1 cellular context compared by ENCODE assay signal in the genomic region with DNA sequence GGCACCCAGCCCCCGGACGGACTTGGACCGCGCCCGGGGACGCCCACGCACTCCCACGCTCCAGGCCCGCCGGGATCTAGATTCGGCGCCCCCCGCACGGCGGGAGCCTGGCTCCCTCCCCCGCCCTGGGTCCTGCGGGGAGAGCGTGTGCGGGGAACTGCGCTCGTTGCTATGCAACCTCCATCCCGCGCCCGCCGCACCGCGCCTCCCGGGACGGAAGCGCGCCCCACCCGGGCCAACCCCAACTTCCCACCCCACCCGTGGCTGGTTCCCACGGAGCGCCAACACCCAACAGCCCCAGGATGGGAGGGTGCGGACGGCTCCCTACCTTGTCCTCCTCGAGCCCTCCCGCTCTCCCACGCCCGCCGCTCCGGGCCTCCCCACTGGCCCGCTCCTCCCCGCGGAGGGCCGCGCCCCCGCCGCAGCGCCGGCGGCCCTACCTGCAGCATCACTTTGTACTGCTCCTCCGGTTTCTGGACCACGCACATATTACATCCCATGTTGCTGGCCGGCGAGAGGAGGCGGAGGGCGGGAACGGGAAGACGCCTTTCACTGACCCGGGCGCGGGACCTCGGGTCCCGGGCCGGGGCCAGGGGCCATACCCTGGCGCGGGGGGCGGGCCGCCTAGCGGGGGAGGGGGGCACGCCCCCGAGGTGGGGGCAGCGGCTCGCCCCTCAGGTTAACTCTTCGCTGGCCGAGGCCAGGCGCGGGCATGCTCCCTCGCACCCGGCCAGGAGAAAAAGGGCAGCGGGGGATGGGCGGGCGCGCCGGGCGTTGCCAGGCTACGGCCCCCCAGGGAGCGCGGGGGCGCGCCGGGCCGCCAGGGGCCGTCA.
TF ChIP-seq lines count a peak whose summit lies in the region.

Gene PDZD4, minus strand, starts transcription at position 746 of the 833 bp plus-strand sequence. Its CDS starts 246 bp downstream, at position 500.

TF ChIP-seq in HepG2, 621 proteins besides CTCF, POLR2A, EP300 and RAD21 (continued from another document):
- TF ChIP-seq ZNF318 (CRISPR knock-in tag; IDR thresholded peaks at IDR 0.05) (no peak), ZMYM4 (CRISPR knock-in tag; IDR thresholded peaks at IDR 0.05) (no peak), ETS1 (CRISPR knock-in tag; IDR thresholded peaks at IDR 0.05) (no peak), YEATS2 (CRISPR knock-in tag; IDR thresholded peaks at IDR 0.05; ENCODE audit: borderline replicate concordance) (no peak), KLF13 (CRISPR knock-in tag; IDR thresholded peaks at IDR 0.05) (no peak), ATF1 (CRISPR knock-in tag; IDR thresholded peaks at IDR 0.05) (no peak), ZNF383 (CRISPR knock-in tag; IDR thresholded peaks at IDR 0.05; ENCODE audit: borderline replicate concordance) (no peak), ISL2 (CRISPR knock-in tag; IDR thresholded peaks at IDR 0.05) (no peak), ZNF619 (CRISPR knock-in tag; IDR thresholded peaks at IDR 0.05) (no peak), ZNF530 (CRISPR knock-in tag; IDR thresholded peaks at IDR 0.05; ENCODE audit: low read depth) (no peak), NAIF1 (CRISPR knock-in tag; IDR thresholded peaks at IDR 0.05; ENCODE audit: borderline replicate concordance) (no peak), ZNF605 (CRISPR knock-in tag; IDR thresholded peaks at IDR 0.05) (no peak), CHD4 (IDR thresholded peaks at IDR 0.05; ENCODE audit: borderline replicate concordance, low read length) (no peak), ZSCAN20 (CRISPR knock-in tag; IDR thresholded peaks at IDR 0.05; ENCODE audit: borderline replicate concordance) (no peak), ZNF775 (CRISPR knock-in tag; IDR thresholded peaks at IDR 0.05; ENCODE audit: borderline replicate concordance) (no peak)
- TF ChIP-seq, protein P1, sequence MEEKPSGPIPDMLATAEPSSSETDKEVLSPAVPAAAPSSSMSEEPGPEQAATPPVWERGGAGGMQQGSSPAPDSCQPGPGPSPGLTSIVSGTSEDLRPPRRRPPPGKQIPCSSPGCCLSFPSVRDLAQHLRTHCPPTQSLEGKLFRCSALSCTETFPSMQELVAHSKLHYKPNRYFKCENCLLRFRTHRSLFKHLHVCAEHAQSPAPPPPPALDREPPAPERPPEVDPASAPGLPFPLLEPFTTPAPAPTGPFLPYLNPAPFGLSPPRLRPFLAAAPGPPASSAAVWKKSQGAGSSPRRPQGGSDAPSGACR (CRISPR knock-in tag; IDR thresholded peaks at IDR 0.05) = no peak
TF ChIP-seq in HepG2: peak in this region for 0.
